1 cellular context compared by ENCODE assay signal in genomic region chr11:110086892-110087309, GRCh38.
TF ChIP-seq lines count a peak whose summit lies in the region.

No MANE protein-coding gene starts in this region.

TF ChIP-seq in HepG2, 621 proteins besides CTCF, POLR2A, EP300 and RAD21 (continued from another document):
- no peak for TF ChIP-seq ZNF276 (CRISPR knock-in tag; IDR thresholded peaks at IDR 0.05; ENCODE audit: low read depth)
- no peak for TF ChIP-seq HOXA5 (CRISPR knock-in tag; IDR thresholded peaks at IDR 0.05)
- no peak for TF ChIP-seq CEBPB (IDR thresholded peaks at IDR 0.05; ENCODE audit: borderline replicate concordance, low read depth, low read length)
- no peak for TF ChIP-seq PLRG1 (conservative IDR thresholded peaks at IDR 0.05)
- TF ChIP-seq HOXA7 (CRISPR knock-in tag; IDR thresholded peaks at IDR 0.05) = no peak
- TF ChIP-seq ZNF451 (CRISPR knock-in tag; IDR thresholded peaks at IDR 0.05) = no peak
- no peak for TF ChIP-seq PBX3 (CRISPR knock-in tag; IDR thresholded peaks at IDR 0.05; ENCODE audit: borderline replicate concordance)
- no peak for TF ChIP-seq NR2F2 (IDR thresholded peaks at IDR 0.05; ENCODE audit: borderline replicate concordance, low read depth)
- TF ChIP-seq MAF1 (CRISPR knock-in tag; IDR thresholded peaks at IDR 0.05; ENCODE audit: borderline replicate concordance) = no peak
- no peak for TF ChIP-seq ETS1 (CRISPR knock-in tag; IDR thresholded peaks at IDR 0.05)
- TF ChIP-seq RARG (CRISPR knock-in tag; IDR thresholded peaks at IDR 0.05; ENCODE audit: low read depth) = no peak
